3 cellular contexts compared by ENCODE assay signal in the genomic region with DNA sequence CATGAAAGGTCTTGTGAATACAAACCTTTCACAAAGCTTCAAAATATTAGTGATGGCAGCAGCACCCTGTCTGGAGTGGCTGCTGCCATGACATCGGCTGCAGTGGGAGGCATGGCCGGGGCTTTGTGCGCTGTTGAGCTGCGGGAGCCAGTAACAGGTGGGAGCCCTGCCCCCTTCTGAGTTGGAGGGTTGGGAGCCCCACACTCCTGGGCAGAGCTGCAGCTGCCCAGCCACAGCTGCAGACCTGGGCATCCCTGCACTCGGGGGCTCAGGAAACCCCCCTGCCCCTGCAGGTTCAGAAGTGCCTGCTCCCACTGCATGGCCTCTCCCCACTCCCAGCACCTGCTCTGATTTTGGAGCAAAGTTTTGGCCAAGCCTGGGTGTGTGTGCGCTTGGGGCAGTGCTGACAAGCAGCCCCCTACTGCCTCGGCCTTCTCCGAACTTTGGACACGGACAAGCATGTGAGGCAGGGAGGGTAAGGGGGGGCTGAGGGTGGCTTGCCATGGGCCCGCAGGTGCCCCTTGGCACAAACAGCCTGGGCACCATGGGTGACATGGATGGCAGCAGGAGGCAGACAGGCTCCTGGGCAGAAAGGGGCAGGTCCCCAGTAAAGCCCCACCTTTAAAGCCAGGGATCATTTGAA.
A peak's percentile ranks its signal among the peaks of the same experiment; 100 is the strongest.
TF ChIP-seq lines count a peak whose summit lies in the region.

No MANE protein-coding gene starts in this region.

TF ChIP-seq in A549, 52 proteins besides CTCF, POLR2A, EP300 and RAD21:
- TF ChIP-seq KDM1A (IDR thresholded peaks at IDR 0.05; ENCODE audit: low read depth) = no peak
- TF ChIP-seq BHLHE40 (IDR thresholded peaks at IDR 0.05; ENCODE audit: low read depth, low read length) = no peak

TF ChIP-seq in WTC11, 78 proteins besides CTCF, POLR2A, EP300 and RAD21:
- TF ChIP-seq, protein P1, sequence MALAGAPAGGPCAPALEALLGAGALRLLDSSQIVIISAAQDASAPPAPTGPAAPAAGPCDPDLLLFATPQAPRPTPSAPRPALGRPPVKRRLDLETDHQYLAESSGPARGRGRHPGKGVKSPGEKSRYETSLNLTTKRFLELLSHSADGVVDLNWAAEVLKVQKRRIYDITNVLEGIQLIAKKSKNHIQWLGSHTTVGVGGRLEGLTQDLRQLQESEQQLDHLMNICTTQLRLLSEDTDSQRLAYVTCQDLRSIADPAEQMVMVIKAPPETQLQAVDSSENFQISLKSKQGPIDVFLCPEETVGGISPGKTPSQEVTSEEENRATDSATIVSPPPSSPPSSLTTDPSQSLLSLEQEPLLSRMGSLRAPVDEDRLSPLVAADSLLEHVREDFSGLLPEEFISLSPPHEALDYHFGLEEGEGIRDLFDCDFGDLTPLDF (CRISPR knock-in tag; IDR thresholded peaks at IDR 0.05) = no peak
- TF ChIP-seq ATF6 (CRISPR knock-in tag; IDR thresholded peaks at IDR 0.05) = no peak
- TF ChIP-seq, protein P2, sequence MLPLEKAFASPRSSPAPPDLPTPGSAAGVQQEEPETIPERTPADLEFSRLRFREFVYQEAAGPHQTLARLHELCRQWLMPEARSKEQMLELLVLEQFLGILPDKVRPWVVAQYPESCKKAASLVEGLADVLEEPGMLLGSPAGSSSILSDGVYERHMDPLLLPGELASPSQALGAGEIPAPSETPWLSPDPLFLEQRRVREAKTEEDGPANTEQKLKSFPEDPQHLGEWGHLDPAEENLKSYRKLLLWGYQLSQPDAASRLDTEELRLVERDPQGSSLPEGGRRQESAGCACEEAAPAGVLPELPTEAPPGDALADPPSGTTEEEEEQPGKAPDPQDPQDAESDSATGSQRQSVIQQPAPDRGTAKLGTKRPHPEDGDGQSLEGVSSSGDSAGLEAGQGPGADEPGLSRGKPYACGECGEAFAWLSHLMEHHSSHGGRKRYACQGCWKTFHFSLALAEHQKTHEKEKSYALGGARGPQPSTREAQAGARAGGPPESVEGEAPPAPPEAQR (CRISPR knock-in tag; IDR thresholded peaks at IDR 0.05) = no peak
- TF ChIP-seq ZNF219 (CRISPR knock-in tag; IDR thresholded peaks at IDR 0.05; ENCODE audit: borderline replicate concordance) = no peak
- no peak for TF ChIP-seq ZNF416 (CRISPR knock-in tag; IDR thresholded peaks at IDR 0.05)

TF ChIP-seq in HepG2, 621 proteins besides CTCF, POLR2A, EP300 and RAD21 (continues in another document):
- TF ChIP-seq ZBTB10 (CRISPR knock-in tag; IDR thresholded peaks at IDR 0.05; ENCODE audit: borderline replicate concordance) (no peak), SMARCE1 (IDR thresholded peaks at IDR 0.05; ENCODE audit: borderline replicate concordance) (no peak), ZNF674 (CRISPR knock-in tag; IDR thresholded peaks at IDR 0.05; ENCODE audit: low read depth) (no peak), ZBTB21 (CRISPR knock-in tag; IDR thresholded peaks at IDR 0.05) (no peak), MEF2D (CRISPR knock-in tag; IDR thresholded peaks at IDR 0.05) (0 out of 2 replicates have a peak, but pooled peaks have one; percentile 26), ZKSCAN1 (IDR thresholded peaks at IDR 0.05; ENCODE audit: low read length) (no peak), ZNF350 (CRISPR knock-in tag; IDR thresholded peaks at IDR 0.05; ENCODE audit: borderline replicate concordance, low read depth) (0 out of 2 replicates have a peak, but pooled peaks have one; percentile 43), SMARCC2 (IDR thresholded peaks at IDR 0.05) (no peak), NRL (CRISPR knock-in tag; IDR thresholded peaks at IDR 0.05; ENCODE audit: borderline replicate concordance) (peak; percentile 22; the same call in 1 of the 2 replicates), ZNF274 (CRISPR knock-in tag; IDR thresholded peaks at IDR 0.05) (0 out of 2 replicates have a peak, but pooled peaks have one; percentile 34), ZBTB37 (CRISPR knock-in tag; IDR thresholded peaks at IDR 0.05) (no peak), ZNF207 (IDR thresholded peaks at IDR 0.05; ENCODE audit: borderline replicate concordance) (no peak), TOPORS (CRISPR knock-in tag; IDR thresholded peaks at IDR 0.05) (no peak), EED (CRISPR knock-in tag; IDR thresholded peaks at IDR 0.05) (0 out of 2 replicates have a peak, but pooled peaks have one; percentile 19), GABPB1 (CRISPR knock-in tag; IDR thresholded peaks at IDR 0.05) (no peak), SRF (IDR thresholded peaks at IDR 0.05; ENCODE audit: low read depth, low read length) (no peak), ETV6 (CRISPR knock-in tag; conservative IDR thresholded peaks at IDR 0.05) (no peak), ZNF34 (CRISPR knock-in tag; IDR thresholded peaks at IDR 0.05; ENCODE audit: borderline replicate concordance) (no peak), AGO2 (optimal IDR thresholded peaks at IDR 0.05; ENCODE audit: low read depth, low read length) (peak; percentile 87), SCMH1 (CRISPR knock-in tag; IDR thresholded peaks at IDR 0.05; ENCODE audit: borderline replicate concordance) (no peak), TCF7 (IDR thresholded peaks at IDR 0.05; ENCODE audit: low read depth) (no peak), ZNF275 (CRISPR knock-in tag; IDR thresholded peaks at IDR 0.05; ENCODE audit: borderline replicate concordance) (no peak), ZNF740 (CRISPR knock-in tag; IDR thresholded peaks at IDR 0.05) (no peak), ELF1 (CRISPR knock-in tag; IDR thresholded peaks at IDR 0.05) (no peak), ZNF776 (CRISPR knock-in tag; IDR thresholded peaks at IDR 0.05) (0 out of 2 replicates have a peak, but pooled peaks have one; percentile 64), ZMYM4 (CRISPR knock-in tag; IDR thresholded peaks at IDR 0.05) (no peak), ZNF335 (CRISPR knock-in tag; IDR thresholded peaks at IDR 0.05) (no peak), NFE2L1 (CRISPR knock-in tag; IDR thresholded peaks at IDR 0.05; ENCODE audit: borderline replicate concordance) (no peak), ZNF30 (CRISPR knock-in tag; IDR thresholded peaks at IDR 0.05) (no peak), ZMYM3 (CRISPR knock-in tag; IDR thresholded peaks at IDR 0.05) (no peak), CHCHD3 (CRISPR knock-in tag; IDR thresholded peaks at IDR 0.05) (no peak), FOXO1 (CRISPR knock-in tag; IDR thresholded peaks at IDR 0.05) (no peak), HNF4A (CRISPR knock-in tag; IDR thresholded peaks at IDR 0.05) (peak; percentile 58), SMC3 (IDR thresholded peaks at IDR 0.05; ENCODE audit: low read length) (no peak), ZNF547 (CRISPR knock-in tag; IDR thresholded peaks at IDR 0.05) (0 out of 2 replicates have a peak, but pooled peaks have one; percentile 32), THAP11 (CRISPR knock-in tag; IDR thresholded peaks at IDR 0.05) (no peak), LCORL (IDR thresholded peaks at IDR 0.05) (no peak), LCORL (CRISPR knock-in tag; IDR thresholded peaks at IDR 0.05) (peak; percentile 30; the same call in 1 of the 2 replicates), HNRNPL (IDR thresholded peaks at IDR 0.05; ENCODE audit: low read depth, low read length) (peak; percentile 99), ZNF225 (CRISPR knock-in tag; IDR thresholded peaks at IDR 0.05) (0 out of 2 replicates have a peak, but pooled peaks have one; percentile 38), RBAK (CRISPR knock-in tag; IDR thresholded peaks at IDR 0.05) (peak; percentile 94), CBX5 (CRISPR knock-in tag; IDR thresholded peaks at IDR 0.05; ENCODE audit: borderline replicate concordance) (no peak), HIC2 (CRISPR knock-in tag; IDR thresholded peaks at IDR 0.05; ENCODE audit: low read depth) (peak; percentile 89), MAX (IDR thresholded peaks at IDR 0.05) (0 out of 2 replicates have a peak, but pooled peaks have one; percentile 16), ZMAT5 (CRISPR knock-in tag; IDR thresholded peaks at IDR 0.05; ENCODE audit: borderline replicate concordance, low read depth) (no peak)
- TF ChIP-seq, protein P3, sequence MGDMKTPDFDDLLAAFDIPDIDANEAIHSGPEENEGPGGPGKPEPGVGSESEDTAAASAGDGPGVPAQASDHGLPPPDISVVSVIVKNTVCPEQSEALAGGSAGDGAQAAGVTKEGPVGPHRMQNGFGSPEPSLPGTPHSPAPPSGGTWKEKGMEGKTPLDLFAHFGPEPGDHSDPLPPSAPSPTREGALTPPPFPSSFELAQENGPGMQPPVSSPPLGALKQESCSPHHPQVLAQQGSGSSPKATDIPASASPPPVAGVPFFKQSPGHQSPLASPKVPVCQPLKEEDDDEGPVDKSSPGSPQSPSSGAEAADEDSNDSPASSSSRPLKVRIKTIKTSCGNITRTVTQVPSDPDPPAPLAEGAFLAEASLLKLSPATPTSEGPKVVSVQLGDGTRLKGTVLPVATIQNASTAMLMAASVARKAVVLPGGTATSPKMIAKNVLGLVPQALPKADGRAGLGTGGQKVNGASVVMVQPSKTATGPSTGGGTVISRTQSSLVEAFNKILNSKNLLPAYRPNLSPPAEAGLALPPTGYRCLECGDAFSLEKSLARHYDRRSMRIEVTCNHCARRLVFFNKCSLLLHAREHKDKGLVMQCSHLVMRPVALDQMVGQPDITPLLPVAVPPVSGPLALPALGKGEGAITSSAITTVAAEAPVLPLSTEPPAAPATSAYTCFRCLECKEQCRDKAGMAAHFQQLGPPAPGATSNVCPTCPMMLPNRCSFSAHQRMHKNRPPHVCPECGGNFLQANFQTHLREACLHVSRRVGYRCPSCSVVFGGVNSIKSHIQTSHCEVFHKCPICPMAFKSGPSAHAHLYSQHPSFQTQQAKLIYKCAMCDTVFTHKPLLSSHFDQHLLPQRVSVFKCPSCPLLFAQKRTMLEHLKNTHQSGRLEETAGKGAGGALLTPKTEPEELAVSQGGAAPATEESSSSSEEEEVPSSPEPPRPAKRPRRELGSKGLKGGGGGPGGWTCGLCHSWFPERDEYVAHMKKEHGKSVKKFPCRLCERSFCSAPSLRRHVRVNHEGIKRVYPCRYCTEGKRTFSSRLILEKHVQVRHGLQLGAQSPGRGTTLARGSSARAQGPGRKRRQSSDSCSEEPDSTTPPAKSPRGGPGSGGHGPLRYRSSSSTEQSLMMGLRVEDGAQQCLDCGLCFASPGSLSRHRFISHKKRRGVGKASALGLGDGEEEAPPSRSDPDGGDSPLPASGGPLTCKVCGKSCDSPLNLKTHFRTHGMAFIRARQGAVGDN (CRISPR knock-in tag; IDR thresholded peaks at IDR 0.05) = peak; percentile 45
- TF ChIP-seq, protein P4, sequence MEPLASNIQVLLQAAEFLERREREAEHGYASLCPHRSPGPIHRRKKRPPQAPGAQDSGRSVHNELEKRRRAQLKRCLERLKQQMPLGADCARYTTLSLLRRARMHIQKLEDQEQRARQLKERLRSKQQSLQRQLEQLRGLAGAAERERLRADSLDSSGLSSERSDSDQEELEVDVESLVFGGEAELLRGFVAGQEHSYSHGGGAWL (CRISPR knock-in tag; IDR thresholded peaks at IDR 0.05) = 0 out of 2 replicates have a peak, but pooled peaks have one; percentile 17
